Comparison of ENCODE assay signal across 1 cellular context in the genomic region with DNA sequence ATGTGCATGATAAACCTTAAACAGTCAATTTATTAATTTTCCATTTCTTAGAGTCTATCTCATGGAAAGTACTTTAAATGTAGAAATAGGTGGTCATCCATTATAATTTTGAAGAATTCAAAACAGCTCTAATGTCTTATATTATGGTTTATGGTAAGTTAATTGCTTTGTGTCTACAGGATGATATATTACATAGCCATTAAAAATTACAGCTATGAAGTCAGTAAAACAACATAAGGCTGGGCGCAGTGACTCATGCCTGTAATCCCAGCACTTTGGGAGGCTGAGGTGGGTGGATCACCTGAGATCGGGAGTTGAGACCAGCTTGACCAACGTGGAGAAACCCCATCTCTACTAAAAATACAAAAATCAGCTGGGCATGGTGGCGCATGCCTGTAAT.
TF ChIP-seq lines count a peak whose summit lies in the region.

No MANE protein-coding gene starts in this region.

TF ChIP-seq in HEK293, 187 proteins besides CTCF, POLR2A, EP300 and RAD21 (continued from another document and continues in another):
- TF ChIP-seq, protein P1, sequence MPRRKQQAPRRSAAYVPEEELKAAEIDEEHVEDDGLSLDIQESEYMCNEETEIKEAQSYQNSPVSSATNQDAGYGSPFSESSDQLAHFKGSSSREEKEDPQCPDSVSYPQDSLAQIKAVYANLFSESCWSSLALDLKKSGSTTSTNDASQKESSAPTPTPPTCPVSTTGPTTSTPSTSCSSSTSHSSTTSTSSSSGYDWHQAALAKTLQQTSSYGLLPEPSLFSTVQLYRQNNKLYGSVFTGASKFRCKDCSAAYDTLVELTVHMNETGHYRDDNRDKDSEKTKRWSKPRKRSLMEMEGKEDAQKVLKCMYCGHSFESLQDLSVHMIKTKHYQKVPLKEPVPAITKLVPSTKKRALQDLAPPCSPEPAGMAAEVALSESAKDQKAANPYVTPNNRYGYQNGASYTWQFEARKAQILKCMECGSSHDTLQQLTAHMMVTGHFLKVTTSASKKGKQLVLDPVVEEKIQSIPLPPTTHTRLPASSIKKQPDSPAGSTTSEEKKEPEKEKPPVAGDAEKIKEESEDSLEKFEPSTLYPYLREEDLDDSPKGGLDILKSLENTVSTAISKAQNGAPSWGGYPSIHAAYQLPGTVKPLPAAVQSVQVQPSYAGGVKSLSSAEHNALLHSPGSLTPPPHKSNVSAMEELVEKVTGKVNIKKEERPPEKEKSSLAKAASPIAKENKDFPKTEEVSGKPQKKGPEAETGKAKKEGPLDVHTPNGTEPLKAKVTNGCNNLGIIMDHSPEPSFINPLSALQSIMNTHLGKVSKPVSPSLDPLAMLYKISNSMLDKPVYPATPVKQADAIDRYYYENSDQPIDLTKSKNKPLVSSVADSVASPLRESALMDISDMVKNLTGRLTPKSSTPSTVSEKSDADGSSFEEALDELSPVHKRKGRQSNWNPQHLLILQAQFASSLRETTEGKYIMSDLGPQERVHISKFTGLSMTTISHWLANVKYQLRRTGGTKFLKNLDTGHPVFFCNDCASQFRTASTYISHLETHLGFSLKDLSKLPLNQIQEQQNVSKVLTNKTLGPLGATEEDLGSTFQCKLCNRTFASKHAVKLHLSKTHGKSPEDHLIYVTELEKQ (tag by site-specific recombination; IDR thresholded peaks at IDR 0.05; ENCODE audit: borderline replicate concordance), result peak; percentile 86
- TF ChIP-seq, protein P2, sequence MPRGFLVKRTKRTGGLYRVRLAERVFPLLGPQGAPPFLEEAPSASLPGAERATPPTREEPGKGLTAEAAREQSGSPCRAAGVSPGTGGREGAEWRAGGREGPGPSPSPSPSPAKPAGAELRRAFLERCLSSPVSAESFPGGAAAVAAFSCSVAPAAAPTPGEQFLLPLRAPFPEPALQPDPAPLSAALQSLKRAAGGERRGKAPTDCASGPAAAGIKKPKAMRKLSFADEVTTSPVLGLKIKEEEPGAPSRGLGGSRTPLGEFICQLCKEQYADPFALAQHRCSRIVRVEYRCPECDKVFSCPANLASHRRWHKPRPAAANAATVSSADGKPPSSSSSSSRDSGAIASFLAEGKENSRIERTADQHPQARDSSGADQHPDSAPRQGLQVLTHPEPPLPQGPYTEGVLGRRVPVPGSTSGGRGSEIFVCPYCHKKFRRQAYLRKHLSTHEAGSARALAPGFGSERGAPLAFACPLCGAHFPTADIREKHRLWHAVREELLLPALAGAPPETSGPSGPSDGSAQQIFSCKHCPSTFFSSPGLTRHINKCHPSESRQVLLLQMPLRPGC (tag by site-specific recombination; IDR thresholded peaks at IDR 0.05), result peak; percentile 84
- TF ChIP-seq KLF16 (tag by site-specific recombination; IDR thresholded peaks at IDR 0.05) (0 out of 2 replicates have a peak, but pooled peaks have one; percentile 41), ZFP69B (tag by site-specific recombination; IDR thresholded peaks at IDR 0.05) (0 out of 2 replicates have a peak, but pooled peaks have one; percentile 30), GLI2 (tag by site-specific recombination; IDR thresholded peaks at IDR 0.05; ENCODE audit: borderline replicate concordance, low read depth) (peak; percentile 72; the same call in 1 of the 2 replicates), OSR2 (tag by site-specific recombination; IDR thresholded peaks at IDR 0.05) (peak; percentile 75), ZNF24 (tag by site-specific recombination; IDR thresholded peaks at IDR 0.05) (peak; percentile 73; the same call in 1 of the 2 replicates), ZXDB (tag by site-specific recombination; IDR thresholded peaks at IDR 0.05) (peak; percentile 61), ZNF366 (tag by site-specific recombination; conservative IDR thresholded peaks at IDR 0.05) (peak; percentile 73), ZNF629 (tag by site-specific recombination; IDR thresholded peaks at IDR 0.05) (peak; percentile 87), KLF8 (tag by site-specific recombination; IDR thresholded peaks at IDR 0.05) (peak; percentile 75; the same call in 1 of the 2 replicates), IKZF3 (tag by site-specific recombination; IDR thresholded peaks at IDR 0.05) (peak; percentile 83), ZSCAN23 (tag by site-specific recombination; IDR thresholded peaks at IDR 0.05) (0 out of 2 replicates have a peak, but pooled peaks have one; percentile 34), ZNF184 (tag by site-specific recombination; IDR thresholded peaks at IDR 0.05) (0 out of 2 replicates have a peak, but pooled peaks have one; percentile 31), KLF10 (tag by site-specific recombination; IDR thresholded peaks at IDR 0.05) (peak; percentile 58), SP7 (tag by site-specific recombination; IDR thresholded peaks at IDR 0.05) (peak; percentile 94), ZNF394 (tag by site-specific recombination; IDR thresholded peaks at IDR 0.05; ENCODE audit: borderline replicate concordance) (peak; percentile 71; the same call in 1 of the 2 replicates), ZNF2 (tag by site-specific recombination; IDR thresholded peaks at IDR 0.05) (peak; percentile 66; the same call in 1 of the 2 replicates), ZFHX2 (tag by site-specific recombination; conservative IDR thresholded peaks at IDR 0.05) (peak; percentile 53), BCL11B (tag by site-specific recombination; IDR thresholded peaks at IDR 0.05; ENCODE audit: low read depth) (peak; percentile 76; the same call in 1 of the 2 replicates), ZNF324 (tag by site-specific recombination; IDR thresholded peaks at IDR 0.05) (peak; percentile 79; the same call in 1 of the 2 replicates), ZNF843 (tag by site-specific recombination; IDR thresholded peaks at IDR 0.05) (peak; percentile 89), ZNF558 (tag by site-specific recombination; IDR thresholded peaks at IDR 0.05) (0 out of 2 replicates have a peak, but pooled peaks have one; percentile 44), EGR2 (tag by site-specific recombination; IDR thresholded peaks at IDR 0.05; ENCODE audit: low read depth) (peak; percentile 41), BCL11A (tag by site-specific recombination; IDR thresholded peaks at IDR 0.05; ENCODE audit: low read depth) (peak; percentile 89), ZBTB8A (tag by site-specific recombination; IDR thresholded peaks at IDR 0.05) (peak; percentile 42), WT1 (tag by site-specific recombination; IDR thresholded peaks at IDR 0.05) (peak; percentile 86), ZNF391 (tag by site-specific recombination; IDR thresholded peaks at IDR 0.05; ENCODE audit: borderline replicate concordance, low read depth) (0 out of 2 replicates have a peak, but pooled peaks have one; percentile 35), ZNF146 (tag by site-specific recombination; IDR thresholded peaks at IDR 0.05) (peak; percentile 73), FEZF1 (tag by site-specific recombination; IDR thresholded peaks at IDR 0.05) (peak; percentile 42), GLIS1 (tag by site-specific recombination; IDR thresholded peaks at IDR 0.05) (peak; percentile 60), OVOL3 (tag by site-specific recombination; IDR thresholded peaks at IDR 0.05) (peak; percentile 30; the same call in 1 of the 2 replicates)
- TF ChIP-seq, protein P3, sequence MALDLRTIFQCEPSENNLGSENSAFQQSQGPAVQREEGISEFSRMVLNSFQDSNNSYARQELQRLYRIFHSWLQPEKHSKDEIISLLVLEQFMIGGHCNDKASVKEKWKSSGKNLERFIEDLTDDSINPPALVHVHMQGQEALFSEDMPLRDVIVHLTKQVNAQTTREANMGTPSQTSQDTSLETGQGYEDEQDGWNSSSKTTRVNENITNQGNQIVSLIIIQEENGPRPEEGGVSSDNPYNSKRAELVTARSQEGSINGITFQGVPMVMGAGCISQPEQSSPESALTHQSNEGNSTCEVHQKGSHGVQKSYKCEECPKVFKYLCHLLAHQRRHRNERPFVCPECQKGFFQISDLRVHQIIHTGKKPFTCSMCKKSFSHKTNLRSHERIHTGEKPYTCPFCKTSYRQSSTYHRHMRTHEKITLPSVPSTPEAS (tag by site-specific recombination; IDR thresholded peaks at IDR 0.05), result 0 out of 2 replicates have a peak, but pooled peaks have one; percentile 11
- TF ChIP-seq, protein P4, sequence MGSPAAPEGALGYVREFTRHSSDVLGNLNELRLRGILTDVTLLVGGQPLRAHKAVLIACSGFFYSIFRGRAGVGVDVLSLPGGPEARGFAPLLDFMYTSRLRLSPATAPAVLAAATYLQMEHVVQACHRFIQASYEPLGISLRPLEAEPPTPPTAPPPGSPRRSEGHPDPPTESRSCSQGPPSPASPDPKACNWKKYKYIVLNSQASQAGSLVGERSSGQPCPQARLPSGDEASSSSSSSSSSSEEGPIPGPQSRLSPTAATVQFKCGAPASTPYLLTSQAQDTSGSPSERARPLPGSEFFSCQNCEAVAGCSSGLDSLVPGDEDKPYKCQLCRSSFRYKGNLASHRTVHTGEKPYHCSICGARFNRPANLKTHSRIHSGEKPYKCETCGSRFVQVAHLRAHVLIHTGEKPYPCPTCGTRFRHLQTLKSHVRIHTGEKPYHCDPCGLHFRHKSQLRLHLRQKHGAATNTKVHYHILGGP (tag by site-specific recombination; IDR thresholded peaks at IDR 0.05), result peak; percentile 47; the same call in 1 of the 2 replicates
- TF ChIP-seq, protein P5, sequence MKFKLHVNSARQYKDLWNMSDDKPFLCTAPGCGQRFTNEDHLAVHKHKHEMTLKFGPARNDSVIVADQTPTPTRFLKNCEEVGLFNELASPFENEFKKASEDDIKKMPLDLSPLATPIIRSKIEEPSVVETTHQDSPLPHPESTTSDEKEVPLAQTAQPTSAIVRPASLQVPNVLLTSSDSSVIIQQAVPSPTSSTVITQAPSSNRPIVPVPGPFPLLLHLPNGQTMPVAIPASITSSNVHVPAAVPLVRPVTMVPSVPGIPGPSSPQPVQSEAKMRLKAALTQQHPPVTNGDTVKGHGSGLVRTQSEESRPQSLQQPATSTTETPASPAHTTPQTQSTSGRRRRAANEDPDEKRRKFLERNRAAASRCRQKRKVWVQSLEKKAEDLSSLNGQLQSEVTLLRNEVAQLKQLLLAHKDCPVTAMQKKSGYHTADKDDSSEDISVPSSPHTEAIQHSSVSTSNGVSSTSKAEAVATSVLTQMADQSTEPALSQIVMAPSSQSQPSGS (tag by site-specific recombination; IDR thresholded peaks at IDR 0.05; ENCODE audit: low read depth), result peak; percentile 48; the same call in 1 of the 2 replicates
- TF ChIP-seq, protein P6, sequence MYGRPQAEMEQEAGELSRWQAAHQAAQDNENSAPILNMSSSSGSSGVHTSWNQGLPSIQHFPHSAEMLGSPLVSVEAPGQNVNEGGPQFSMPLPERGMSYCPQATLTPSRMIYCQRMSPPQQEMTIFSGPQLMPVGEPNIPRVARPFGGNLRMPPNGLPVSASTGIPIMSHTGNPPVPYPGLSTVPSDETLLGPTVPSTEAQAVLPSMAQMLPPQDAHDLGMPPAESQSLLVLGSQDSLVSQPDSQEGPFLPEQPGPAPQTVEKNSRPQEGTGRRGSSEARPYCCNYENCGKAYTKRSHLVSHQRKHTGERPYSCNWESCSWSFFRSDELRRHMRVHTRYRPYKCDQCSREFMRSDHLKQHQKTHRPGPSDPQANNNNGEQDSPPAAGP (tag by site-specific recombination; IDR thresholded peaks at IDR 0.05), result peak; percentile 80
- TF ChIP-seq, protein P7, sequence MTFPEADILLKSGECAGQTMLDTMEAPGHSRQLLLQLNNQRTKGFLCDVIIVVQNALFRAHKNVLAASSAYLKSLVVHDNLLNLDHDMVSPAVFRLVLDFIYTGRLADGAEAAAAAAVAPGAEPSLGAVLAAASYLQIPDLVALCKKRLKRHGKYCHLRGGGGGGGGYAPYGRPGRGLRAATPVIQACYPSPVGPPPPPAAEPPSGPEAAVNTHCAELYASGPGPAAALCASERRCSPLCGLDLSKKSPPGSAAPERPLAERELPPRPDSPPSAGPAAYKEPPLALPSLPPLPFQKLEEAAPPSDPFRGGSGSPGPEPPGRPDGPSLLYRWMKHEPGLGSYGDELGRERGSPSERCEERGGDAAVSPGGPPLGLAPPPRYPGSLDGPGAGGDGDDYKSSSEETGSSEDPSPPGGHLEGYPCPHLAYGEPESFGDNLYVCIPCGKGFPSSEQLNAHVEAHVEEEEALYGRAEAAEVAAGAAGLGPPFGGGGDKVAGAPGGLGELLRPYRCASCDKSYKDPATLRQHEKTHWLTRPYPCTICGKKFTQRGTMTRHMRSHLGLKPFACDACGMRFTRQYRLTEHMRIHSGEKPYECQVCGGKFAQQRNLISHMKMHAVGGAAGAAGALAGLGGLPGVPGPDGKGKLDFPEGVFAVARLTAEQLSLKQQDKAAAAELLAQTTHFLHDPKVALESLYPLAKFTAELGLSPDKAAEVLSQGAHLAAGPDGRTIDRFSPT (tag by site-specific recombination; IDR thresholded peaks at IDR 0.05), result peak; percentile 97
- TF ChIP-seq, protein P8, sequence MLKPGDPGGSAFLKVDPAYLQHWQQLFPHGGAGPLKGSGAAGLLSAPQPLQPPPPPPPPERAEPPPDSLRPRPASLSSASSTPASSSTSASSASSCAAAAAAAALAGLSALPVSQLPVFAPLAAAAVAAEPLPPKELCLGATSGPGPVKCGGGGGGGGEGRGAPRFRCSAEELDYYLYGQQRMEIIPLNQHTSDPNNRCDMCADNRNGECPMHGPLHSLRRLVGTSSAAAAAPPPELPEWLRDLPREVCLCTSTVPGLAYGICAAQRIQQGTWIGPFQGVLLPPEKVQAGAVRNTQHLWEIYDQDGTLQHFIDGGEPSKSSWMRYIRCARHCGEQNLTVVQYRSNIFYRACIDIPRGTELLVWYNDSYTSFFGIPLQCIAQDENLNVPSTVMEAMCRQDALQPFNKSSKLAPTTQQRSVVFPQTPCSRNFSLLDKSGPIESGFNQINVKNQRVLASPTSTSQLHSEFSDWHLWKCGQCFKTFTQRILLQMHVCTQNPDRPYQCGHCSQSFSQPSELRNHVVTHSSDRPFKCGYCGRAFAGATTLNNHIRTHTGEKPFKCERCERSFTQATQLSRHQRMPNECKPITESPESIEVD (tag by site-specific recombination; IDR thresholded peaks at IDR 0.05), result peak; percentile 91
- TF ChIP-seq, protein P9, sequence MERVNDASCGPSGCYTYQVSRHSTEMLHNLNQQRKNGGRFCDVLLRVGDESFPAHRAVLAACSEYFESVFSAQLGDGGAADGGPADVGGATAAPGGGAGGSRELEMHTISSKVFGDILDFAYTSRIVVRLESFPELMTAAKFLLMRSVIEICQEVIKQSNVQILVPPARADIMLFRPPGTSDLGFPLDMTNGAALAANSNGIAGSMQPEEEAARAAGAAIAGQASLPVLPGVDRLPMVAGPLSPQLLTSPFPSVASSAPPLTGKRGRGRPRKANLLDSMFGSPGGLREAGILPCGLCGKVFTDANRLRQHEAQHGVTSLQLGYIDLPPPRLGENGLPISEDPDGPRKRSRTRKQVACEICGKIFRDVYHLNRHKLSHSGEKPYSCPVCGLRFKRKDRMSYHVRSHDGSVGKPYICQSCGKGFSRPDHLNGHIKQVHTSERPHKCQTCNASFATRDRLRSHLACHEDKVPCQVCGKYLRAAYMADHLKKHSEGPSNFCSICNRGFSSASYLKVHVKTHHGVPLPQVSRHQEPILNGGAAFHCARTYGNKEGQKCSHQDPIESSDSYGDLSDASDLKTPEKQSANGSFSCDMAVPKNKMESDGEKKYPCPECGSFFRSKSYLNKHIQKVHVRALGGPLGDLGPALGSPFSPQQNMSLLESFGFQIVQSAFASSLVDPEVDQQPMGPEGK (tag by site-specific recombination; IDR thresholded peaks at IDR 0.05), result peak; percentile 24; the same call in 1 of the 2 replicates
- TF ChIP-seq, protein P10, sequence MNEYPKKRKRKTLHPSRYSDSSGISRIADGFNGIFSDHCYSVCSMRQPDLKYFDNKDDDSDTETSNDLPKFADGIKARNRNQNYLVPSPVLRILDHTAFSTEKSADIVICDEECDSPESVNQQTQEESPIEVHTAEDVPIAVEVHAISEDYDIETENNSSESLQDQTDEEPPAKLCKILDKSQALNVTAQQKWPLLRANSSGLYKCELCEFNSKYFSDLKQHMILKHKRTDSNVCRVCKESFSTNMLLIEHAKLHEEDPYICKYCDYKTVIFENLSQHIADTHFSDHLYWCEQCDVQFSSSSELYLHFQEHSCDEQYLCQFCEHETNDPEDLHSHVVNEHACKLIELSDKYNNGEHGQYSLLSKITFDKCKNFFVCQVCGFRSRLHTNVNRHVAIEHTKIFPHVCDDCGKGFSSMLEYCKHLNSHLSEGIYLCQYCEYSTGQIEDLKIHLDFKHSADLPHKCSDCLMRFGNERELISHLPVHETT (tag by site-specific recombination; IDR thresholded peaks at IDR 0.05), result peak; percentile 92
